In genomic region chr22:22915670-22916035, GRCh38 we compare ENCODE assay signal across 1 cellular context.
A peak's percentile ranks its signal among the peaks of the same experiment; 100 is the strongest.
TF ChIP-seq lines count a peak whose summit lies in the region.

No MANE protein-coding gene starts in this region.

TF ChIP-seq in K562, 482 proteins besides CTCF, POLR2A, EP300 and RAD21:
- TF ChIP-seq HNRNPLL (IDR thresholded peaks at IDR 0.05; ENCODE audit: low read depth, low read length, poor library complexity, severe bottlenecking): peak; percentile 1
- TF ChIP-seq ZFP36 (IDR thresholded peaks at IDR 0.05; ENCODE audit: low read depth, low read length, partially characterized antibody): no peak
- TF ChIP-seq MXD1 (CRISPR knock-in tag; IDR thresholded peaks at IDR 0.05; ENCODE audit: borderline replicate concordance, poor library complexity, severe bottlenecking): peak; percentile 38
- no peak for TF ChIP-seq MYNN (IDR thresholded peaks at IDR 0.05)
- TF ChIP-seq MYNN (CRISPR knock-in tag; IDR thresholded peaks at IDR 0.05): peak; percentile 44; the same call in 1 of the 2 replicates
- no peak for TF ChIP-seq ZNF146 (CRISPR knock-in tag; IDR thresholded peaks at IDR 0.05; ENCODE audit: unreplicated experiment)
- TF ChIP-seq KDM2B (CRISPR knock-in tag; IDR thresholded peaks at IDR 0.05): 0 out of 2 replicates have a peak, but pooled peaks have one; percentile 61
- peak; percentile 88; the same call in 1 of the 2 replicates for TF ChIP-seq MCM3 (IDR thresholded peaks at IDR 0.05)
- TF ChIP-seq ZFP30 (CRISPR knock-in tag; IDR thresholded peaks at IDR 0.05; ENCODE audit: borderline replicate concordance): no peak
- TF ChIP-seq TAF15 (IDR thresholded peaks at IDR 0.05; ENCODE audit: low read depth, low read length): 0 out of 2 replicates have a peak, but pooled peaks have one; percentile 58
TF ChIP-seq in K562: peak in this region for 6.
